18 cellular contexts compared by ENCODE assay signal in genomic region chr7:152868122-152869040, GRCh38.
DNase-seq lines count a peak whose midpoint lies in the region; TF ChIP-seq lines count a peak whose summit lies in the region.
"Had no signal": no experiment of that assay in that cellular context is flagged by ENCODE, and none has a peak within 500 bp of the region (broad histone marks: within the 10 kb centered on the region; RNA-seq: fewer than 3 reads in every experiment).

No MANE protein-coding gene starts in this region.

- H3K9me3 ChIP-seq in right atrium auricular region (no peaks in the 10 kb centered on the region), left ventricle myocardium inferior (replicated peaks) (no peaks in the 10 kb centered on the region), testis (no peaks in the 10 kb centered on the region)
- H3K9me3 ChIP-seq: A549, BLaER1 had no signal

- TF ChIP-seq POLR2A in testis (IDR thresholded peaks at IDR 0.05): no peak

- no peak overlapping the region for H3K4me3 ChIP-seq in right atrium auricular region
- no peak overlapping the region for H3K4me3 ChIP-seq in left ventricle myocardium inferior
- no peak overlapping the region for H3K4me3 ChIP-seq in testis
- H3K4me3 ChIP-seq: A549, BLaER1, GM23338 had no signal

- peaks cover 2% of the 10 kb centered on the region for H3K27me3 Mint-ChIP-seq in endothelial cell (ENCODE audit: unreplicated experiment)
- H3K27me3 Mint-ChIP-seq: CD4-positive, alpha-beta memory T cell had no signal

- no peaks in the 10 kb centered on the region for H3K27me3 ChIP-seq in right atrium auricular region
- no peaks in the 10 kb centered on the region for H3K27me3 ChIP-seq in left ventricle myocardium inferior (ENCODE audit: low read depth)
- no peaks in the 10 kb centered on the region for H3K27me3 ChIP-seq in testis
- H3K27me3 ChIP-seq: BLaER1 had no signal

- no peaks in the 10 kb centered on the region for H3K36me3 ChIP-seq in right atrium auricular region
- H3K36me3 ChIP-seq in left ventricle myocardium inferior: no peaks in the 10 kb centered on the region
- H3K36me3 ChIP-seq in testis (ENCODE audit: low read depth, missing control alignments): no peaks in the 10 kb centered on the region
- H3K36me3 ChIP-seq: BLaER1 had no signal

- in situ Hi-C loops in ACHN (cut with HindIII; ENCODE audit: low pct_ligation_motif_present, low pct_unique_long_range_greater_than_20kb, low sequenced_read_pairs): no loop called here

- TF ChIP-seq CTCF in right atrium auricular region (IDR thresholded peaks at IDR 0.05): no peak
- TF ChIP-seq CTCF in left ventricle myocardium inferior (IDR thresholded peaks at IDR 0.05; ENCODE audit: borderline replicate concordance): no peak
- no peak for TF ChIP-seq CTCF in testis (IDR thresholded peaks at IDR 0.05)
- no peak for TF ChIP-seq CTCF in endothelial cell (IDR thresholded peaks at IDR 0.05; ENCODE audit: unreplicated experiment)

- H3K9me3 Mint-ChIP-seq in endothelial cell (ENCODE audit: unreplicated experiment): no peaks in the 10 kb centered on the region
- H3K9me3 Mint-ChIP-seq: GM23338 had no signal

- H3K4me3 Mint-ChIP-seq in endothelial cell (ENCODE audit: unreplicated experiment): no peak overlapping the region
- H3K4me3 Mint-ChIP-seq: CD14-positive monocyte; CD4-positive, alpha-beta memory T cell; GM23338; HFFc6 had no signal

- no peaks in the 10 kb centered on the region for H3K36me3 Mint-ChIP-seq in endothelial cell (ENCODE audit: low read depth, unreplicated experiment)
- H3K36me3 Mint-ChIP-seq: CD14-positive monocyte had no signal

- H3K27ac ChIP-seq in right atrium auricular region: no peak overlapping the region
- H3K27ac ChIP-seq in left ventricle myocardium inferior (replicated peaks): no peak overlapping the region
- no peak overlapping the region for H3K27ac ChIP-seq in testis
- H3K27ac ChIP-seq: 22Rv1, A549, BLaER1 had no signal

- DNase-seq in activated CD8-positive, alpha-beta memory T cell treated with anti-CD3 and anti-CD28 coated beads, Interleukin-2, amount 50 U/mL, for 48 hours: peak; percentile 17
- no peak for DNase-seq in activated CD8-positive, alpha-beta memory T cell treated with anti-CD3 and anti-CD28 coated beads for 24 hours
- DNase-seq in right atrium auricular region (ENCODE audit: low spot score) (peak; percentile 46), left ventricle myocardium inferior (no peak), mesenteric fat pad (ENCODE audit: low spot score) (peak; percentile 62), testis (no peak), ACHN (no peak), endothelial cell (ENCODE audit: low spot score) (no peak)
- DNase-seq: CD4-positive, alpha-beta memory T cell; DMS153; DMS79; GDM1; HFFc6 had no signal

- no peak overlapping the region for H3K27ac Mint-ChIP-seq in endothelial cell (ENCODE audit: unreplicated experiment)
- H3K27ac Mint-ChIP-seq: GM23338, HFFc6 had no signal

- WGBS in testis, 2 donors: 78% methylated on average over 19 to 22 of the region's 22 CpGs

- H3K4me1 ChIP-seq in right atrium auricular region (no peaks in the 10 kb centered on the region), left ventricle myocardium inferior (no peaks in the 10 kb centered on the region), testis (peaks cover 3% of the 10 kb centered on the region)
- H3K4me1 ChIP-seq: A549, BLaER1 had no signal

- H3K4me1 Mint-ChIP-seq in endothelial cell (ENCODE audit: unreplicated experiment): peaks cover 13% of the 10 kb centered on the region
- H3K4me1 Mint-ChIP-seq: CD14-positive monocyte, GM23338 had no signal

- intact Hi-C loops in left ventricle myocardium inferior (cut with micrococcal nuclease) (no loop called here), testis (cut with DNase I; ENCODE audit: low total_unique reads) (no loop called here)

Comparison
In these comparisons a context has a peak if more than half of its experiments do, and no peak if none do; other contexts are left out.
1. DNase-seq: peak in activated CD8-positive, alpha-beta memory T cell treated with anti-CD3 and anti-CD28 coated beads, Interleukin-2, amount 50 U/mL, for 48 hours (single experiment), right atrium auricular region (single experiment) and mesenteric fat pad (single experiment); none in activated CD8-positive, alpha-beta memory T cell treated with anti-CD3 and anti-CD28 coated beads for 24 hours (single experiment), left ventricle myocardium inferior (single experiment), testis (single experiment), ACHN (single experiment) and endothelial cell (single experiment).